ENCODE assay signal across 21 cellular contexts in genomic region chr6:91135406-91135805, GRCh38.
"Had no signal": no experiment of that assay in that cellular context is flagged by ENCODE, and none has a peak within 500 bp of the region (broad histone marks: within the 10 kb centered on the region; RNA-seq: fewer than 3 reads in every experiment).

No MANE protein-coding gene starts in this region.

- H3K9me3 ChIP-seq: SJCRH30 had no signal

- H3K36me3 ChIP-seq: SJCRH30 had no signal

- H3K27ac ChIP-seq: RWPE1, SJCRH30 had no signal

- H3K4me3 ChIP-seq: SJCRH30 had no signal

- DNase-seq: activated B cell treated with CpG ODN at 0.5 μM for 24 hours; activated CD8-positive, alpha-beta memory T cell treated with anti-CD3 and anti-CD28 coated beads, Interleukin-2, amount 50 U/mL, for 4 hours; activated CD8-positive, alpha-beta T cell treated with anti-CD3 and anti-CD28 coated beads for 36 hours; activated gamma-delta T cell treated with Interleukin-2 at 50 U/mL for 16 hours; activated naive CD4-positive, alpha-beta T cell treated with anti-CD3 and anti-CD28 coated beads, Interleukin-2, amount 10 ng/mL, durations not matched to agents 7 days and 5 days; activated naive CD8-positive, alpha-beta T cell treated with anti-CD3 and anti-CD28 coated beads for 36 hours; activated T-cell treated with anti-CD3 and anti-CD28 coated beads, Interleukin-2, amount 50 U/mL, for 72 hours; Kasumi-1; KBM-7; NCI-H1048; NCI-H146; NCI-H2029; NCI-H2107; NCI-H774; NK-92 treated with Interleukin-12 subunit alpha and Interleukin-12 subunit beta, amount 100 ng/mL, for 24 hours; OCI-M1; Right ventricle myocardium superior; SJCRH30; T-helper 17 cell; T-helper 9 cell had no signal

- H3K27me3 ChIP-seq: SJCRH30 had no signal
